17 cellular contexts compared by ENCODE assay signal in genomic region chr6:73504160-73504559, GRCh38. TPM values are rescaled to one million over a fixed set of nuclear protein-coding genes. Genes with fewer than 3 reads are reported as not detected.
DNase-seq lines count a peak whose midpoint lies in the region; ATAC-seq and TF ChIP-seq lines count a peak whose summit lies in the region.
"Had no signal": no experiment of that assay in that cellular context is flagged by ENCODE, and none has a peak within 500 bp of the region (broad histone marks: within the 10 kb centered on the region; RNA-seq: fewer than 3 reads in every experiment).

No MANE protein-coding gene starts in this region.

- no peaks in the 10 kb centered on the region for H3K4me1 ChIP-seq in HCT116 (ENCODE audit: control insufficient read depth in 1 of 2, insufficient read depth in 2 of 2, low read length in 2 of 2)
- H3K4me1 ChIP-seq: A549, SJCRH30 had no signal

- peaks cover 24% of the 10 kb centered on the region for H3K36me3 Mint-ChIP-seq in activated naive CD4-positive, alpha-beta T cell treated with anti-CD3 and anti-CD28 coated beads for 36 hours (ENCODE audit: low read depth)
- peaks cover 6% of the 10 kb centered on the region for H3K36me3 Mint-ChIP-seq in endothelial cell (ENCODE audit: low read depth, unreplicated experiment)
- peaks cover 18 to 31% of the 10 kb centered on the region in 2 donors for H3K36me3 Mint-ChIP-seq in stimulated activated naive B cell treated with anti-CD40 and anti-IgM and Interleukin-4, amounts not matched to agents 10 μg/mL and 1 μg/mL and 100 μg/mL, for 72 hours

- CTCF ChIA-PET in activated naive CD4-positive, alpha-beta T cell treated with anti-CD3 and anti-CD28 coated beads for 36 hours (lab: Charles Lee): no interaction called here
- CTCF ChIA-PET in HCT116 (lab: Charles Lee): no interaction called here

- ATAC-seq in HCT116 (0 out of 2 replicates have a peak, but pooled peaks have one; percentile 25), HG03045 (IDR thresholded peaks at IDR 0.05; ENCODE audit: unreplicated experiment) (no peak)
- ATAC-seq in stimulated activated naive B cell treated with anti-CD40 and anti-IgM and Interleukin-4, amounts not matched to agents 10 μg/mL and 1 μg/mL and 100 μg/mL, for 72 hours (replicated peaks): no peak
- ATAC-seq: A549, PC-3 had no signal

- no peak for TF ChIP-seq RAD21 in HCT116 (IDR thresholded peaks at IDR 0.05; ENCODE audit: low read depth)

- H3K9me3 Mint-ChIP-seq in activated naive CD4-positive, alpha-beta T cell treated with anti-CD3 and anti-CD28 coated beads for 36 hours: no peaks in the 10 kb centered on the region
- H3K9me3 Mint-ChIP-seq in endothelial cell (ENCODE audit: unreplicated experiment): no peaks in the 10 kb centered on the region
- no peaks in the 10 kb centered on the region for H3K9me3 Mint-ChIP-seq in stimulated activated naive B cell treated with anti-CD40 and anti-IgM and Interleukin-4, amounts not matched to agents 10 μg/mL and 1 μg/mL and 100 μg/mL, for 72 hours
- H3K9me3 Mint-ChIP-seq: H9 had no signal

- TF ChIP-seq POLR2A in HCT116 (IDR thresholded peaks at IDR 0.05; ENCODE audit: borderline replicate concordance, extremely low read depth, insufficient read depth, insufficient read length): no peak

- H4K20me1 ChIP-seq in HCT116 (ENCODE audit: insufficient read depth): no peaks in the 10 kb centered on the region

- intact Hi-C loops in activated naive CD4-positive, alpha-beta T cell treated with anti-CD3 and anti-CD28 coated beads for 36 hours (cut with micrococcal nuclease): no loop called here
- intact Hi-C loops in HCT116 (cut with micrococcal nuclease): no loop called here

- no peaks in the 10 kb centered on the region for H3K9me2 ChIP-seq in HCT116 (ENCODE audit: insufficient read depth)

- no TSS peak for BruUV-seq in HCT116 (replicated peaks; lab: Mats Ljungman, UMichigan)

- no peaks in the 10 kb centered on the region for H3K27me3 ChIP-seq in HCT116 (ENCODE audit: insufficient read depth, low read length)
- H3K27me3 ChIP-seq: SJCRH30 had no signal

- RAD21 ChIA-PET in HCT116 (lab: Charles Lee; ENCODE audit: low non-redundant PET in 1 of 2, low total read pairs in 2 of 2, uncharacterized antibody in 2 of 2, unreplicated experiment in 2 of 2): no interaction called here

- H3K4me3 ChIP-seq in HCT116 (replicated peaks in 1 of 2; ENCODE audit: low read depth in 1 of 2, low read length in 2 of 2): no peak overlapping the region
- H3K4me3 ChIP-seq: A549, SJCRH30 had no signal

- no peak overlapping the region for H3K9ac ChIP-seq in HCT116 (ENCODE audit: low read length)

- no peak for DNase-seq in activated naive CD4-positive, alpha-beta T cell treated with anti-CD3 and anti-CD28 coated beads for 36 hours
- no peak for DNase-seq in activated naive CD4-positive, alpha-beta T cell treated with Interleukin-2 at 50 U/mL for 16 hours
- DNase-seq in HCT116 (ENCODE audit: low read depth, low spot score): no peak
- no peak for DNase-seq in endothelial cell (ENCODE audit: low spot score)
- no peak for DNase-seq in stimulated activated naive B cell treated with anti-CD40 and anti-IgM and Interleukin-4, amounts not matched to agents 10 μg/mL and 1 μg/mL and 100 μg/mL, for 72 hours
- no peak for DNase-seq in inferior parietal cortex (ENCODE audit: extremely low spot score)
- DNase-seq: DMS79, H9, NCI-H1436, NCI-H2081, NCI-H510A treated with DMSO at 0.1 percent for 48 hours, NCI-H82, PC-3, SJCRH30 had no signal

- no peak overlapping the region for H3K27ac ChIP-seq in HCT116 (ENCODE audit: low read depth, low read length)
- H3K27ac ChIP-seq: A549, HL-60, SJCRH30 had no signal

- H3K79me2 ChIP-seq in HCT116 (ENCODE audit: insufficient read depth, low read length): no peaks in the 10 kb centered on the region

- no peaks in the 10 kb centered on the region for H3K4me1 Mint-ChIP-seq in activated naive CD4-positive, alpha-beta T cell treated with anti-CD3 and anti-CD28 coated beads for 36 hours (ENCODE audit: low read depth)
- no peaks in the 10 kb centered on the region for H3K4me1 Mint-ChIP-seq in endothelial cell (ENCODE audit: unreplicated experiment)
- H3K4me1 Mint-ChIP-seq in stimulated activated naive B cell treated with anti-CD40 and anti-IgM and Interleukin-4, amounts not matched to agents 10 μg/mL and 1 μg/mL and 100 μg/mL, for 72 hours: no peaks in the 10 kb centered on the region
- H3K4me1 Mint-ChIP-seq: H9 had no signal

- H3K27ac Mint-ChIP-seq in activated naive CD4-positive, alpha-beta T cell treated with anti-CD3 and anti-CD28 coated beads for 36 hours: peak overlapping the region; percentile 8
- H3K27ac Mint-ChIP-seq in endothelial cell (ENCODE audit: unreplicated experiment): no peak overlapping the region
- H3K27ac Mint-ChIP-seq in stimulated activated naive B cell treated with anti-CD40 and anti-IgM and Interleukin-4, amounts not matched to agents 10 μg/mL and 1 μg/mL and 100 μg/mL, for 72 hours: peak overlapping the region; percentile 1

- H3K27me3 Mint-ChIP-seq in activated naive CD4-positive, alpha-beta T cell treated with anti-CD3 and anti-CD28 coated beads for 36 hours (ENCODE audit: low read depth): no peaks in the 10 kb centered on the region
- no peaks in the 10 kb centered on the region for H3K27me3 Mint-ChIP-seq in endothelial cell (ENCODE audit: unreplicated experiment)
- no peaks in the 10 kb centered on the region for H3K27me3 Mint-ChIP-seq in stimulated activated naive B cell treated with anti-CD40 and anti-IgM and Interleukin-4, amounts not matched to agents 10 μg/mL and 1 μg/mL and 100 μg/mL, for 72 hours

- no peak for TF ChIP-seq CTCF in HCT116 (IDR thresholded peaks at IDR 0.05 in 2 of 3, conservative IDR thresholded peaks at IDR 0.05 in 1 of 3; ENCODE audit: borderline replicate concordance in 1 of 3, insufficient read depth in 1 of 3, low read depth in 2 of 3, low read length in 2 of 3)
- TF ChIP-seq CTCF in endothelial cell (IDR thresholded peaks at IDR 0.05; ENCODE audit: unreplicated experiment): no peak

- POLR2A ChIA-PET in HCT116 (lab: Charles Lee): interaction anchor here (1.0 to 1.9 kb wide), 2 partner anchors 9 to 12 kb away, joined by 3 to 7 read pairs; no protein-coding TSS in a partner anchor

- H3K9me3 ChIP-seq in HCT116 (ENCODE audit: control insufficient read depth in 1 of 2, insufficient read depth in 1 of 2, low read depth in 1 of 2, low read length in 2 of 2): no peaks in the 10 kb centered on the region
- H3K9me3 ChIP-seq: A549, SJCRH30 had no signal

- no peak overlapping the region for H3K4me2 ChIP-seq in HCT116 (ENCODE audit: low read length)
- H3K4me2 ChIP-seq: A549 had no signal

- H2AFZ ChIP-seq in HCT116 (ENCODE audit: low read depth, low read length, poor library complexity, severe bottlenecking): no peak overlapping the region

- H3K36me3 ChIP-seq in HCT116 (ENCODE audit: control insufficient read depth in 1 of 2, insufficient read depth in 2 of 2, low read length in 2 of 2): peaks cover 12 to 19% of the 10 kb centered on the region in 2 experiments

- H3K4me3 Mint-ChIP-seq in activated naive CD4-positive, alpha-beta T cell treated with anti-CD3 and anti-CD28 coated beads for 36 hours: no peak overlapping the region
- peak overlapping the region; percentile 24 for H3K4me3 Mint-ChIP-seq in endothelial cell (ENCODE audit: unreplicated experiment)
- H3K4me3 Mint-ChIP-seq in stimulated activated naive B cell treated with anti-CD40 and anti-IgM and Interleukin-4, amounts not matched to agents 10 μg/mL and 1 μg/mL and 100 μg/mL, for 72 hours: no peak overlapping the region
- H3K4me3 Mint-ChIP-seq: H9 had no signal

TF ChIP-seq in HCT116, 20 proteins besides CTCF, POLR2A, EP300 and RAD21 (continues in another document):
- TF ChIP-seq SP1 (IDR thresholded peaks at IDR 0.05; ENCODE audit: low read depth): no peak
- no peak for TF ChIP-seq ZNF274 (IDR thresholded peaks at IDR 0.05; ENCODE audit: low read depth, low read length)
- TF ChIP-seq SIN3A (IDR thresholded peaks at IDR 0.05; ENCODE audit: low read depth): no peak
- TF ChIP-seq POLR2AphosphoS5 (IDR thresholded peaks at IDR 0.05; ENCODE audit: low read depth, low read length): no peak
- no peak for TF ChIP-seq FOSL1 (IDR thresholded peaks at IDR 0.05; ENCODE audit: low read depth)
- no peak for TF ChIP-seq EZH2 (IDR thresholded peaks at IDR 0.05)
- no peak for TF ChIP-seq ZFX (IDR thresholded peaks at IDR 0.05)
- TF ChIP-seq TCF7L2 (IDR thresholded peaks at IDR 0.05; ENCODE audit: borderline replicate concordance, extremely low read depth, insufficient read depth, insufficient read length): no peak
- no peak for TF ChIP-seq EZH2phosphoT487 (IDR thresholded peaks at IDR 0.05; ENCODE audit: borderline replicate concordance)
- TF ChIP-seq ATF3 (IDR thresholded peaks at IDR 0.05): no peak
- no peak for TF ChIP-seq CBX3 (IDR thresholded peaks at IDR 0.05; ENCODE audit: low read depth)
- no peak for TF ChIP-seq MAX (IDR thresholded peaks at IDR 0.05)
- TF ChIP-seq ELF1 (IDR thresholded peaks at IDR 0.05; ENCODE audit: borderline replicate concordance, low read depth): no peak

RNA-seq across cellular contexts. Expression of gene EEF1A1, which starts 16.7 kb away (rescaled TPM):
- over 10,000 TPM; 18,342 to 18,732 TPM for total RNA-seq in activated naive CD4-positive, alpha-beta T cell treated with anti-CD3 and anti-CD28 coated beads for 36 hours
- 12,560 TPM for total RNA-seq in HCT116 (2021; ENCODE audit: unreplicated experiment)
- 13,732 and 15,309 TPM in 2 replicates for polyA plus RNA-seq in HCT116 (2012)
- total RNA-seq in endothelial cell (ENCODE audit: unreplicated experiment): 13,000 TPM

RNA-seq across cellular contexts. Expression of gene MTO1, which starts 42.6 kb away (rescaled TPM):
- total RNA-seq in activated naive CD4-positive, alpha-beta T cell treated with anti-CD3 and anti-CD28 coated beads for 36 hours: 10 to 100 TPM; 38.7 to 47.1 TPM
- total RNA-seq in HCT116 (2021; ENCODE audit: unreplicated experiment) (40.1 TPM), endothelial cell (ENCODE audit: unreplicated experiment) (23.8 TPM)
- polyA plus RNA-seq in HCT116 (2012): 27.3 and 30.4 TPM in 2 replicates

RNA-seq across cellular contexts. Expression of gene CGAS, which starts 52.1 kb away (rescaled TPM):
- total RNA-seq in activated naive CD4-positive, alpha-beta T cell treated with anti-CD3 and anti-CD28 coated beads for 36 hours: 10 to 100 TPM; 17.4 to 17.8 TPM
- total RNA-seq in HCT116 (2021; ENCODE audit: unreplicated experiment): 0.27 TPM
- not detected in 2 replicates for polyA plus RNA-seq in HCT116 (2012)
- total RNA-seq in endothelial cell (ENCODE audit: unreplicated experiment): 1.8 TPM
